1 cellular context compared by ENCODE assay signal in the genomic region with DNA sequence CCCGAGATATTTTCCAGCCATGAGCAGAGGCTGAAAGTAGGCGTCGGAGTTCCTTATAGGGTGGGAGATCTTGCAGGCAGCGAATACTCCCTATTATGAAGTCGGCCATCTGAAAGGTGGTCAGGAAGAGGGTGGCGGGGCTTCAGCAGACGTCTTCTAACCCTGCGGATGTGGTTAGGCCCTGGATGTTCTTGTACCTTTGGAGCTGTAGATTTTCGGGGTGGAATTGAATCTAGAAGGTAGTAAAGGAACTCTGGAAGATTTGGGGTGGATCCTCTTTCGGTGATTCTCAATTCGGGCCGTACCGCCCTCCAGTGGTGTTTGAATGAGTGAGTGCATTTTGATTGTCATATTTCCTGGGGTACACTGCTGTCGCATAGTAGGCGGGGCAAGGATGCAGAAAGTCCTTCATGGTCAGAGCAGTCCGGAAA.
TF ChIP-seq lines count a peak whose summit lies in the region.

No MANE protein-coding gene starts in this region.

TF ChIP-seq in GM23338, 12 proteins besides CTCF, POLR2A, EP300 and RAD21 (continued from another document):
- TF ChIP-seq, protein P1, sequence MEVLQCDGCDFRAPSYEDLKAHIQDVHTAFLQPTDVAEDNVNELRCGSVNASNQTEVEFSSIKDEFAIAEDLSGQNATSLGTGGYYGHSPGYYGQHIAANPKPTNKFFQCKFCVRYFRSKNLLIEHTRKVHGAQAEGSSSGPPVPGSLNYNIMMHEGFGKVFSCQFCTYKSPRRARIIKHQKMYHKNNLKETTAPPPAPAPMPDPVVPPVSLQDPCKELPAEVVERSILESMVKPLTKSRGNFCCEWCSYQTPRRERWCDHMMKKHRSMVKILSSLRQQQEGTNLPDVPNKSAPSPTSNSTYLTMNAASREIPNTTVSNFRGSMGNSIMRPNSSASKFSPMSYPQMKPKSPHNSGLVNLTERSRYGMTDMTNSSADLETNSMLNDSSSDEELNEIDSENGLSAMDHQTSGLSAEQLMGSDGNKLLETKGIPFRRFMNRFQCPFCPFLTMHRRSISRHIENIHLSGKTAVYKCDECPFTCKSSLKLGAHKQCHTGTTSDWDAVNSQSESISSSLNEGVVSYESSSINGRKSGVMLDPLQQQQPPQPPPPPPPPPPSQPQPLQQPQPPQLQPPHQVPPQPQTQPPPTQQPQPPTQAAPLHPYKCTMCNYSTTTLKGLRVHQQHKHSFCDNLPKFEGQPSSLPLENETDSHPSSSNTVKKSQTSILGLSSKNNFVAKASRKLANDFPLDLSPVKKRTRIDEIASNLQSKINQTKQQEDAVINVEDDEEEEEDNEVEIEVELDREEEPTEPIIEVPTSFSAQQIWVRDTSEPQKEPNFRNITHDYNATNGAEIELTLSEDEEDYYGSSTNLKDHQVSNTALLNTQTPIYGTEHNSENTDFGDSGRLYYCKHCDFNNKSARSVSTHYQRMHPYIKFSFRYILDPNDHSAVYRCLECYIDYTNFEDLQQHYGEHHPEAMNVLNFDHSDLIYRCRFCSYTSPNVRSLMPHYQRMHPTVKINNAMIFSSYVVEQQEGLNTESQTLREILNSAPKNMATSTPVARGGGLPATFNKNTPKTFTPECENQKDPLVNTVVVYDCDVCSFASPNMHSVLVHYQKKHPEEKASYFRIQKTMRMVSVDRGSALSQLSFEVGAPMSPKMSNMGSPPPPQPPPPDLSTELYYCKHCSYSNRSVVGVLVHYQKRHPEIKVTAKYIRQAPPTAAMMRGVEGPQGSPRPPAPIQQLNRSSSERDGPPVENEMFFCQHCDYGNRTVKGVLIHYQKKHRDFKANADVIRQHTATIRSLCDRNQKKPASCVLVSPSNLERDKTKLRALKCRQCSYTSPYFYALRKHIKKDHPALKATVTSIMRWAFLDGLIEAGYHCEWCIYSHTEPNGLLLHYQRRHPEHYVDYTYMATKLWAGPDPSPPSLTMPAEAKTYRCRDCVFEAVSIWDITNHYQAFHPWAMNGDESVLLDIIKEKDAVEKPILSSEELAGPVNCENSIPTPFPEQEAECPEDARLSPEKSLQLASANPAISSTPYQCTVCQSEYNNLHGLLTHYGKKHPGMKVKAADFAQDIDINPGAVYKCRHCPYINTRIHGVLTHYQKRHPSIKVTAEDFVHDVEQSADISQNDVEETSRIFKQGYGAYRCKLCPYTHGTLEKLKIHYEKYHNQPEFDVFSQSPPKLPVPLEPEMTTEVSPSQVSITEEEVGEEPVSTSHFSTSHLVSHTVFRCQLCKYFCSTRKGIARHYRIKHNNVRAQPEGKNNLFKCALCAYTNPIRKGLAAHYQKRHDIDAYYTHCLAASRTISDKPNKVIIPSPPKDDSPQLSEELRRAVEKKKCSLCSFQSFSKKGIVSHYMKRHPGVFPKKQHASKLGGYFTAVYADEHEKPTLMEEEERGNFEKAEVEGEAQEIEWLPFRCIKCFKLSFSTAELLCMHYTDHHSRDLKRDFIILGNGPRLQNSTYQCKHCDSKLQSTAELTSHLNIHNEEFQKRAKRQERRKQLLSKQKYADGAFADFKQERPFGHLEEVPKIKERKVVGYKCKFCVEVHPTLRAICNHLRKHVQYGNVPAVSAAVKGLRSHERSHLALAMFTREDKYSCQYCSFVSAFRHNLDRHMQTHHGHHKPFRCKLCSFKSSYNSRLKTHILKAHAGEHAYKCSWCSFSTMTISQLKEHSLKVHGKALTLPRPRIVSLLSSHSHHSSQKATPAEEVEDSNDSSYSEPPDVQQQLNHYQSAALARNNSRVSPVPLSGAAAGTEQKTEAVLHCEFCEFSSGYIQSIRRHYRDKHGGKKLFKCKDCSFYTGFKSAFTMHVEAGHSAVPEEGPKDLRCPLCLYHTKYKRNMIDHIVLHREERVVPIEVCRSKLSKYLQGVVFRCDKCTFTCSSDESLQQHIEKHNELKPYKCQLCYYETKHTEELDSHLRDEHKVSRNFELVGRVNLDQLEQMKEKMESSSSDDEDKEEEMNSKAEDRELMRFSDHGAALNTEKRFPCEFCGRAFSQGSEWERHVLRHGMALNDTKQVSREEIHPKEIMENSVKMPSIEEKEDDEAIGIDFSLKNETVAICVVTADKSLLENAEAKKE (CRISPR knock-in tag; IDR thresholded peaks at IDR 0.05): no peak
- TF ChIP-seq EZH2 (IDR thresholded peaks at IDR 0.05; ENCODE audit: low read depth, unreplicated experiment) (no peak), ZNF331 (CRISPR knock-in tag; IDR thresholded peaks at IDR 0.05; ENCODE audit: low read depth) (no peak), EZH2phosphoT487 (IDR thresholded peaks at IDR 0.05; ENCODE audit: unreplicated experiment) (no peak), POLR2AphosphoS5 (IDR thresholded peaks at IDR 0.05; ENCODE audit: low read depth) (no peak), ZNF114 (CRISPR knock-in tag; IDR thresholded peaks at IDR 0.05) (no peak)
